ENCODE assay signal across 25 cellular contexts in the genomic region with DNA sequence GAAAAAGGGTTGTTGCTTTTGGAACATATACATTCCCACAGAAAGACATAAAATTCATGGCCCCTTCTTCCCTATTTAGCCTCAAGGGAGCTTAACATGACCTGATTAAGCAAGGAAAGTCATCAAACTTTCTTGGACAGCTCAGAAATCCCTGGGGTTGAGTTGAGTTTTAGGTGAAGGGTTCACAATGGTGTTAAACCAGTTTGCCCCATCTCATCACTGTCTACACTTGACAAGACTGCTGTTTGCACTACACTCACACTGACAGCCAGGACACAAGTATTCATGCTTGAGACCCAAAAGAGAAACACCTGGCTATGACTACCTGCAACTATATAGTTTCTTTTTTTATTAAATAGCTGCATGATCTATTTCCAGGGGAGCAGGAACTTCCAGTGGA.
"Had no signal": no experiment of that assay in that cellular context is flagged by ENCODE, and none has a peak within 500 bp of the region (broad histone marks: within the 10 kb centered on the region; RNA-seq: fewer than 3 reads in every experiment).

No MANE protein-coding gene starts in this region.

- H3K4me3 ChIP-seq: ascending aorta, body of pancreas, Peyer's patch, SJCRH30 had no signal

- ATAC-seq: activated naive CD4-positive, alpha-beta T cell treated with anti-CD3 and anti-CD28 coated beads, Interleukin-2, amount 50 U/mL, for 72 hours; activated naive CD8-positive, alpha-beta T cell treated with anti-CD3 and anti-CD28 coated beads, Interleukin-2, amount 50 U/mL, for 24 hours; activated T-cell treated with anti-CD3 and anti-CD28 coated beads, Interleukin-2, amount 50 U/mL, for 4 hours; body of pancreas had no signal

- DNase-seq: activated CD4-positive, alpha-beta memory T cell treated with anti-CD3 and anti-CD28 coated beads for 36 hours; activated CD4-positive, alpha-beta T cell treated with anti-CD3 and anti-CD28 coated beads, Interleukin-2, amount 10 ng/mL, durations not matched to agents 7 days and 5 days; activated CD4-positive, CD25-positive, alpha-beta regulatory T cell; activated CD8-positive, alpha-beta memory T cell treated with anti-CD3 and anti-CD28 coated beads for 24 hours; activated effector memory CD4-positive, alpha-beta T cell treated with anti-CD3 and anti-CD28 coated beads, Interleukin-2, amount 50 U/mL, for 16 hours; activated naive CD4-positive, alpha-beta T cell treated with Interleukin-2 at 50 U/mL for 16 hours; activated naive CD8-positive, alpha-beta T cell treated with anti-CD3 and anti-CD28 coated beads, Interleukin-2, amount 50 U/mL, for 24 hours; activated T-cell treated with anti-CD3 and anti-CD28 coated beads, Interleukin-2, amount 50 U/mL, for 4 hours; amniotic stem cell; body of pancreas; central memory CD4-positive, alpha-beta T cell; Kasumi-1; KBM-7; NCI-H1048; NCI-H146; NCI-H187 treated with DMSO at 0.1 percent for 48 hours; NCI-H524; NCI-H82; Peyer's patch; Right ventricle myocardium superior; SJCRH30; SK-N-SH; T-helper 1 cell had no signal
